Comparison of ENCODE assay signal across 20 cellular contexts in genomic region chr13:110957931-110958330, GRCh38.
"Had no signal": no experiment of that assay in that cellular context is flagged by ENCODE, and none has a peak within 500 bp of the region (broad histone marks: within the 10 kb centered on the region; RNA-seq: fewer than 3 reads in every experiment).

No MANE protein-coding gene starts in this region.

- ATAC-seq: effector memory CD8-positive, alpha-beta T cell; gastroesophageal sphincter; left lung; lower lobe of right lung; naive thymus-derived CD8-positive, alpha-beta T cell; stimulated activated naive B cell treated with anti-CD40 and anti-IgM and Interleukin-4, amounts not matched to agents 10 μg/mL and 1 μg/mL and 100 μg/mL, for 72 hours; stimulated activated naive CD8-positive, alpha-beta T cell treated with anti-CD3 and anti-CD28 coated beads, Interleukin-15, amount 100 ng/mL, for 72 hours had no signal

- H3K27ac ChIP-seq: epithelial cell of prostate, esophagus muscularis mucosa, gastroesophageal sphincter, left lung, lower lobe of right lung, neutrophil, right atrium auricular region, sigmoid colon, skin epidermis, testis, tibial nerve had no signal

- H3K4me1 ChIP-seq: left lung, lower lobe of right lung had no signal

- H3K27me3 ChIP-seq: esophagus muscularis mucosa, gastroesophageal sphincter, left lung, neutrophil, right atrium auricular region, sigmoid colon, testis, tibial nerve had no signal

- H3K9me3 ChIP-seq: esophagus muscularis mucosa, gastroesophageal sphincter, lower lobe of right lung, neutrophil, sigmoid colon, testis had no signal

- DNase-seq: effector memory CD8-positive, alpha-beta T cell; glutamatergic neuron; immature natural killer cell; left lung; lower lobe of right lung; naive thymus-derived CD8-positive, alpha-beta T cell; posterior cingulate gyrus; sigmoid colon; stimulated activated CD4-positive, alpha-beta T cell treated with anti-CD3 and anti-CD28 coated beads, Interleukin-2, amount 100 ng/mL, for 24 hours; stimulated activated CD4-positive, alpha-beta T cell treated with anti-CD3 and anti-CD28 coated beads, Interleukin-4, amount 100 ng/mL, for 4 hours; stimulated activated naive B cell treated with anti-CD40 and anti-IgM and Interleukin-4, amounts not matched to agents 10 μg/mL and 1 μg/mL and 100 μg/mL, for 72 hours; stimulated activated naive CD8-positive, alpha-beta T cell treated with anti-CD3 and anti-CD28 coated beads, Interleukin-15, amount 100 ng/mL, for 72 hours; testis had no signal

- H3K4me3 ChIP-seq: esophagus muscularis mucosa, gastroesophageal sphincter, left lung, lower lobe of right lung, right atrium auricular region, sigmoid colon, skin epidermis, testis, tibial nerve had no signal

- H3K36me3 ChIP-seq: esophagus muscularis mucosa, gastroesophageal sphincter, left lung, lower lobe of right lung, neutrophil, right atrium auricular region, sigmoid colon, tibial nerve had no signal
